Comparison of ENCODE assay signal across 8 cellular contexts in the genomic region with DNA sequence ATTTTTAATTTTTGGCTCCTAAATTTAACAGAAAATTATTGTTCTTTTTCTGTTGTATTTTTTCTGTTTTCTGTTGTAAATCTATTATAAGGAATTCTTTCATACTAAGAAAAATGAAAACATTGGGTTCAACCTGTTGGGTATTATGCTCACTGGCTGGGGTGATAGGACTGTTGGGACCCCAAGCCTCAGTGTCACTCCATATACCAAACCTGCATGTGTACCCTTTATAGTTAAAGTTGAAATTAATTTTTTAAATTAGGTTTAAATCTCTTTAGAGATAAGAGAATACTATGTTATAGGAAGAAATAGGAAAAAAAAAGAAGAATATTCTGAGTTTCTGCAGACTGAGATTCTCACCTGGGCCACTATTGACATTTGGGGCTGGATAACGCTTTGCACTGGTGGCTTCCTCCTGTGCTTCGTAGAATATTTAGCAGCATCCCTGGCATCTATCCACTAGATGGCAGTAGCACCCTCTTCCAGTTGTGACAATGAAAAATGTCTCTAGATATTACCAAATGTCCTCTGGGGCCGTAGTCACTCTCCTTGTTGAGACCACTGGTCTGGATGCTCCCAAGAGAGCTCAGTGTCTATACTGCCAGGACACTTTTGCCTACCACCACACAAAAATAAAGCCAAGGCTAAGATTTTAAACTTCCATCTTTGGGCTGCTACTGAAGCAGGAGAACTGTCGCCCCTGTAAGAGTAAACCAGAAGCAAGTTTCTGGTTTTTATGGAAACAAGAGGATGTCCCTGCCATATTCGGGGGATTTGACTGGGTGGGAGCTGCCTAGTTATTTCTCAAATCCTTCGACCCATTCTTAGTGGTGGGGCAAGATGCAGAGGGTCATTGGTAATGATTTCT. TPM values are rescaled to one million over a fixed set of nuclear protein-coding genes. Genes with fewer than 3 reads are reported as not detected.
DNase-seq lines count a peak whose midpoint lies in the region; ATAC-seq and TF ChIP-seq lines count a peak whose summit lies in the region.

No MANE protein-coding gene starts in this region.

- H3K4ac ChIP-seq in trophoblast cell (ENCODE audit: low read depth, low read length) = no peak overlapping the region

- H2BK120ac ChIP-seq in trophoblast cell (ENCODE audit: insufficient read depth, low read length, poor library complexity) = no peak overlapping the region

- H3K36me3 Mint-ChIP-seq in Caco-2 (ENCODE audit: insufficient read depth, unreplicated experiment) = peaks cover 11% of the 10 kb centered on the region

- no peak overlapping the region for H3K18ac ChIP-seq in trophoblast cell (ENCODE audit: low read length)

- no peaks in the 10 kb centered on the region for H3K27me3 Mint-ChIP-seq in Caco-2 (ENCODE audit: insufficient read depth, unreplicated experiment)

- peak overlapping the region; percentile 40 for H2BK12ac ChIP-seq in trophoblast cell (ENCODE audit: low read length)

- no peak overlapping the region for H3K27ac Mint-ChIP-seq in Caco-2 (ENCODE audit: unreplicated experiment)

- CTCF ChIA-PET in Caco-2 (lab: Charles Lee) (no interaction called here), RWPE1 (lab: Yijun Ruan, JAX) (interaction anchor here (0.6 kb wide), 2 partner anchors 247 to 341 kb away, joined by 3 read pairs; no protein-coding TSS in a partner anchor)

- H3K36me3 ChIP-seq in Caco-2 (ENCODE audit: control insufficient read depth, insufficient read depth, low read length) (no peaks in the 10 kb centered on the region), trophoblast cell (ENCODE audit: control insufficient read depth in 1 of 2, insufficient read depth in 2 of 2, low read length in 2 of 2) (peaks cover 4 to 5% of the 10 kb centered on the region in 2 experiments)

- no peak overlapping the region for H3K4me3 ChIP-seq in Caco-2 (ENCODE audit: low read depth, low read length)
- no peak overlapping the region for H3K4me3 ChIP-seq in trophoblast cell (ENCODE audit: low read depth, low read length)

- TF ChIP-seq EP300 in Ishikawa (IDR thresholded peaks at IDR 0.05; ENCODE audit: borderline replicate concordance) = no peak

- H4K8ac ChIP-seq in trophoblast cell (ENCODE audit: low read depth, low read length) = no peak overlapping the region

- no peak overlapping the region for H4K91ac ChIP-seq in trophoblast cell (ENCODE audit: low read depth, low read length)

- no peaks in the 10 kb centered on the region for H3K9me3 Mint-ChIP-seq in Caco-2 (ENCODE audit: unreplicated experiment)

- BruUV-seq in Caco-2 (replicated peaks; lab: Mats Ljungman, UMichigan) = no TSS peak

- H3K4me1 Mint-ChIP-seq in Caco-2 (ENCODE audit: low read depth, unreplicated experiment) = no peaks in the 10 kb centered on the region

- DNase-seq in Caco-2 = peak; percentile 47 to 54
- DNase-seq in RWPE1 (ENCODE audit: low spot score) = no peak
- peak; percentile 21 for DNase-seq in activated effector memory CD4-positive, alpha-beta T cell treated with Interleukin-2 at 50 U/mL for 16 hours
- DNase-seq in foreskin keratinocyte = no peak
- DNase-seq in trophoblast cell = peak; percentile 33 to 86

- intact Hi-C loops in Caco-2 (cut with micrococcal nuclease; ENCODE audit: unreplicated experiment) = loop anchor here (5.0 kb wide), 2 partner anchors 105 to 285 kb away; a partner anchor contains a TSS

- H3K4me2 ChIP-seq in trophoblast cell (ENCODE audit: low read length) = no peak overlapping the region

- no peaks in the 10 kb centered on the region for H3K79me2 ChIP-seq in trophoblast cell (ENCODE audit: control insufficient read depth, insufficient read depth, low read length, poor library complexity)

- H3K27me3 ChIP-seq in Caco-2 (replicated peaks; ENCODE audit: control insufficient read depth, insufficient read depth, low read length) = no peaks in the 10 kb centered on the region
- no peaks in the 10 kb centered on the region for H3K27me3 ChIP-seq in foreskin keratinocyte
- H3K27me3 ChIP-seq in trophoblast cell (ENCODE audit: insufficient read depth, low read length) = no peaks in the 10 kb centered on the region

- no peak overlapping the region for H3K4me3 Mint-ChIP-seq in Caco-2 (ENCODE audit: unreplicated experiment)

- ATAC-seq in GM19467 (IDR thresholded peaks at IDR 0.05; ENCODE audit: unreplicated experiment) = peak; percentile 85
- ATAC-seq in foreskin keratinocyte = peak; percentile 47
- ATAC-seq in GM21367 (IDR thresholded peaks at IDR 0.05; ENCODE audit: unreplicated experiment) = no peak

- no CpG with 5 or more reads among the region's 6 CpGs for WGBS in trophoblast cell (ENCODE audit: extremely low coverage, insufficient coverage, insufficient read length)

- H3K14ac ChIP-seq in trophoblast cell (ENCODE audit: low read length) = no peak overlapping the region

- H3K27ac ChIP-seq in RWPE1 = no peak overlapping the region
- no peak overlapping the region for H3K27ac ChIP-seq in foreskin keratinocyte
- H3K27ac ChIP-seq in trophoblast cell (ENCODE audit: low read depth, low read length) = no peak overlapping the region

- no peak overlapping the region for H2AK5ac ChIP-seq in trophoblast cell (ENCODE audit: low read length)

- no peak overlapping the region for H2AFZ ChIP-seq in trophoblast cell (ENCODE audit: insufficient read depth, low read length, poor library complexity)

- H4K12ac ChIP-seq in trophoblast cell (ENCODE audit: low read depth, low read length) = no peak overlapping the region

- H3K9ac ChIP-seq in trophoblast cell (ENCODE audit: low read length) = no peak overlapping the region

- POLR2A ChIA-PET in Caco-2 (lab: Charles Lee) (no interaction called here), RWPE1 (lab: Yijun Ruan, JAX; ENCODE audit: low non-redundant PET) (no interaction called here)

- TF ChIP-seq RAD21 in Ishikawa (IDR thresholded peaks at IDR 0.05; ENCODE audit: low read depth) = peak; percentile 39

- H3K9me3 ChIP-seq in Caco-2 = no peaks in the 10 kb centered on the region
- no peaks in the 10 kb centered on the region for H3K9me3 ChIP-seq in trophoblast cell (ENCODE audit: insufficient read depth, low read depth, low read length)

- H3K79me1 ChIP-seq in trophoblast cell (ENCODE audit: low read length) = no peaks in the 10 kb centered on the region

- H3K4me1 ChIP-seq in Caco-2 (no peaks in the 10 kb centered on the region), foreskin keratinocyte (no peaks in the 10 kb centered on the region), trophoblast cell (ENCODE audit: control insufficient read depth in 1 of 2, insufficient read depth in 2 of 2, low read length in 2 of 2) (no peaks in the 10 kb centered on the region)

- TF ChIP-seq CTCF in Caco-2 (IDR thresholded peaks at IDR 0.05; ENCODE audit: insufficient read depth in 1 of 2, low read depth in 1 of 2, low read length in 1 of 2, severe bottlenecking in 1 of 2, unreplicated experiment in 1 of 2) (peak; percentile 48 to 61), RWPE1 (conservative IDR thresholded peaks at IDR 0.05; ENCODE audit: low read depth) (peak; percentile 75), foreskin keratinocyte (conservative IDR thresholded peaks at IDR 0.05) (peak; percentile 69)

- H2BK5ac ChIP-seq in trophoblast cell (ENCODE audit: low read depth, low read length, poor library complexity) = no peak overlapping the region

- H3K23ac ChIP-seq in trophoblast cell (ENCODE audit: low read length) = no peak overlapping the region

TF ChIP-seq in Ishikawa, 13 proteins besides CTCF, POLR2A, EP300 and RAD21 (continues in another document):
- no peak for TF ChIP-seq ZBTB7A (IDR thresholded peaks at IDR 0.05; ENCODE audit: low read depth)
- TF ChIP-seq YY1 (IDR thresholded peaks at IDR 0.05; ENCODE audit: low read depth) = no peak
- TF ChIP-seq TEAD4 (IDR thresholded peaks at IDR 0.05) = no peak
- no peak for TF ChIP-seq CEBPB (IDR thresholded peaks at IDR 0.05)
- no peak for TF ChIP-seq FOXM1 (IDR thresholded peaks at IDR 0.05; ENCODE audit: borderline replicate concordance, low read depth)
- TF ChIP-seq CREB1 (IDR thresholded peaks at IDR 0.05; ENCODE audit: low read depth) = no peak
- TF ChIP-seq, protein P1, sequence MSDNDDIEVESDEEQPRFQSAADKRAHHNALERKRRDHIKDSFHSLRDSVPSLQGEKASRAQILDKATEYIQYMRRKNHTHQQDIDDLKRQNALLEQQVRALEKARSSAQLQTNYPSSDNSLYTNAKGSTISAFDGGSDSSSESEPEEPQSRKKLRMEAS (IDR thresholded peaks at IDR 0.05) = no peak
- TF ChIP-seq TAF1 (IDR thresholded peaks at IDR 0.05; ENCODE audit: low read depth) = no peak
- TF ChIP-seq EGR1 (IDR thresholded peaks at IDR 0.05) = no peak
- TF ChIP-seq, protein P2, sequence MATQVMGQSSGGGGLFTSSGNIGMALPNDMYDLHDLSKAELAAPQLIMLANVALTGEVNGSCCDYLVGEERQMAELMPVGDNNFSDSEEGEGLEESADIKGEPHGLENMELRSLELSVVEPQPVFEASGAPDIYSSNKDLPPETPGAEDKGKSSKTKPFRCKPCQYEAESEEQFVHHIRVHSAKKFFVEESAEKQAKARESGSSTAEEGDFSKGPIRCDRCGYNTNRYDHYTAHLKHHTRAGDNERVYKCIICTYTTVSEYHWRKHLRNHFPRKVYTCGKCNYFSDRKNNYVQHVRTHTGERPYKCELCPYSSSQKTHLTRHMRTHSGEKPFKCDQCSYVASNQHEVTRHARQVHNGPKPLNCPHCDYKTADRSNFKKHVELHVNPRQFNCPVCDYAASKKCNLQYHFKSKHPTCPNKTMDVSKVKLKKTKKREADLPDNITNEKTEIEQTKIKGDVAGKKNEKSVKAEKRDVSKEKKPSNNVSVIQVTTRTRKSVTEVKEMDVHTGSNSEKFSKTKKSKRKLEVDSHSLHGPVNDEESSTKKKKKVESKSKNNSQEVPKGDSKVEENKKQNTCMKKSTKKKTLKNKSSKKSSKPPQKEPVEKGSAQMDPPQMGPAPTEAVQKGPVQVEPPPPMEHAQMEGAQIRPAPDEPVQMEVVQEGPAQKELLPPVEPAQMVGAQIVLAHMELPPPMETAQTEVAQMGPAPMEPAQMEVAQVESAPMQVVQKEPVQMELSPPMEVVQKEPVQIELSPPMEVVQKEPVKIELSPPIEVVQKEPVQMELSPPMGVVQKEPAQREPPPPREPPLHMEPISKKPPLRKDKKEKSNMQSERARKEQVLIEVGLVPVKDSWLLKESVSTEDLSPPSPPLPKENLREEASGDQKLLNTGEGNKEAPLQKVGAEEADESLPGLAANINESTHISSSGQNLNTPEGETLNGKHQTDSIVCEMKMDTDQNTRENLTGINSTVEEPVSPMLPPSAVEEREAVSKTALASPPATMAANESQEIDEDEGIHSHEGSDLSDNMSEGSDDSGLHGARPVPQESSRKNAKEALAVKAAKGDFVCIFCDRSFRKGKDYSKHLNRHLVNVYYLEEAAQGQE (IDR thresholded peaks at IDR 0.05; ENCODE audit: low read depth) = no peak
- TF ChIP-seq TCF12 (IDR thresholded peaks at IDR 0.05; ENCODE audit: low read depth) = no peak
- no peak for TF ChIP-seq NFIC (IDR thresholded peaks at IDR 0.05)

RNA-seq across cellular contexts. Expression of a gene that starts 22.4 kb away (rescaled TPM):
- 1.7 and 2.1 TPM in 2 replicates for total RNA-seq in Caco-2 (2022)
- total RNA-seq in foreskin keratinocyte = 0.32 and 0.37 TPM in 2 replicates
- 0.32 and 0.50 TPM in 2 replicates for polyA plus RNA-seq in foreskin keratinocyte
- polyA plus RNA-seq in trophoblast cell (2013) = 1.6 TPM in 2 replicates

RNA-seq across cellular contexts. Expression of a gene that starts 51.0 kb away (rescaled TPM):
- total RNA-seq in Caco-2 (2022) (4.1 and 4.2 TPM in 2 replicates), foreskin keratinocyte (2.9 TPM in 2 replicates)
- 0.64 and 0.86 TPM in 2 replicates for polyA plus RNA-seq in foreskin keratinocyte
- polyA plus RNA-seq in trophoblast cell (2013) = 11.6 and 12.3 TPM in 2 replicates

Comparison
In these comparisons a context has a peak if more than half of its experiments do, and no peak if none do; other contexts are left out.
1. DNase-seq: peak in Caco-2 (2 of 2), activated effector memory CD4-positive, alpha-beta T cell treated with Interleukin-2 at 50 U/mL for 16 hours (single experiment) and trophoblast cell (2 of 2); none in RWPE1 (single experiment) and foreskin keratinocyte (0 of 2).
2. Peak in every context shown above with its lines, with median percentiles within 50 percentile points of each other: CTCF ChIP-seq.